ENCODE assay signal across 14 cellular contexts in genomic region chr2:178829981-178830380, GRCh38.
"Had no signal": no experiment of that assay in that cellular context is flagged by ENCODE, and none has a peak within 500 bp of the region (broad histone marks: within the 10 kb centered on the region; RNA-seq: fewer than 3 reads in every experiment).

No MANE protein-coding gene starts in this region.

- DNase-seq: activated T-cell treated with anti-CD3 and anti-CD28 coated beads, Interleukin-2, amount 50 U/mL, for 1 hour; cortex of kidney; natural killer cell; pancreas; small intestine; stimulated activated CD4-positive, alpha-beta T cell treated with anti-CD3 and anti-CD28 coated beads, Interleukin-2, amount 100 ng/mL, for 24 hours; stimulated activated naive CD8-positive, alpha-beta T cell treated with anti-CD3 and anti-CD28 coated beads, Interleukin-15, amount 100 ng/mL, for 72 hours; T-helper 1 cell; tibial artery had no signal

- H3K4me1 ChIP-seq: pancreas had no signal

- H3K36me3 ChIP-seq: neutrophil, pancreas, tibial artery had no signal

- ATAC-seq: activated naive CD4-positive, alpha-beta T cell treated with anti-CD3 and anti-CD28 coated beads, Interleukin-2, amount 50 U/mL, for 72 hours; natural killer cell; pancreas; sciatic nerve; stimulated activated effector memory CD8-positive, alpha-beta T cell treated with anti-CD3 and anti-CD28 coated beads, Interleukin-12 subunit alpha, Interleukin-12 subunit beta, amount 100 ng/mL, for 72 hours; stimulated activated naive CD8-positive, alpha-beta T cell treated with anti-CD3 and anti-CD28 coated beads, Interleukin-15, amount 100 ng/mL, for 72 hours had no signal

- H3K27ac ChIP-seq: neutrophil, pancreas, tibial artery had no signal

- H3K9me3 ChIP-seq: neutrophil, pancreas, tibial artery had no signal

- H3K4me3 ChIP-seq: lung, pancreas, tibial artery had no signal

- H3K27me3 ChIP-seq: neutrophil, pancreas, tibial artery had no signal
